ENCODE assay signal across 24 cellular contexts in genomic region chr22:44706488-44706887, GRCh38. TPM values are rescaled to one million over a fixed set of nuclear protein-coding genes. Genes with fewer than 3 reads are reported as not detected.
"Had no signal": no experiment of that assay in that cellular context is flagged by ENCODE, and none has a peak within 500 bp of the region (broad histone marks: within the 10 kb centered on the region; RNA-seq: fewer than 3 reads in every experiment).

No MANE protein-coding gene starts in this region.

- H3K27me3 ChIP-seq: Peyer's patch, SJCRH30 had no signal

- ATAC-seq: PC-3, Right ventricle myocardium inferior, SK-N-SH treated with all-trans-retinoic acid at 6 μM for 48 hours had no signal

- H3K36me3 ChIP-seq: Peyer's patch had no signal

- H3K9me3 ChIP-seq: Peyer's patch, SJCRH30 had no signal

- H3K4me3 ChIP-seq: Peyer's patch, SJCRH30 had no signal

- H3K27ac ChIP-seq: Peyer's patch, SJCRH30 had no signal

- DNase-seq: KBM-7, MV-4-11, NCI-H1048, NCI-H1105 treated with DMSO at 0.1 percent for 48 hours, NCI-H1417 treated with DMSO at 0.1 percent for 48 hours, NCI-H146, NCI-H187, NCI-H2029, NCI-H2081 treated with DMSO at 0.1 percent for 48 hours, NCI-H2171, NCI-H226, NCI-H446, NCI-H510A, NCI-H524 treated with DMSO at 0.1 percent for 48 hours, NCI-H69, NCI-H774, PC-3, Peyer's patch, SHP77 treated with DMSO at 0.1 percent for 48 hours, SJCRH30 had no signal

RNA-seq across cellular contexts. Expression of gene ARHGAP8, which starts 45.9 kb away (rescaled TPM):
- total RNA-seq: LHCN-M2, RPMI7951 had no signal
